ENCODE assay signal across 21 cellular contexts in genomic region chr11:17918049-17918605, GRCh38.
"Had no signal": no experiment of that assay in that cellular context is flagged by ENCODE, and none has a peak within 500 bp of the region (broad histone marks: within the 10 kb centered on the region; RNA-seq: fewer than 3 reads in every experiment).

No MANE protein-coding gene starts in this region.

- H3K9me3 ChIP-seq: gastrocnemius medialis, heart right ventricle, neutrophil, thoracic aorta, transverse colon had no signal

- ATAC-seq: esophagus mucosa; gastrocnemius medialis; heart right ventricle; left colon; left ventricle myocardium superior; sciatic nerve; stimulated activated naive B cell treated with anti-CD40 and anti-IgM and Interleukin-4, amounts not matched to agents 10 μg/mL and 1 μg/mL and 100 μg/mL, for 72 hours; stimulated activated naive CD8-positive, alpha-beta T cell treated with anti-CD3 and anti-CD28 coated beads, Interleukin-15, amount 100 ng/mL, for 72 hours had no signal

- H3K27me3 Mint-ChIP-seq: naive B cell; stimulated activated naive B cell treated with anti-CD40 and anti-IgM and Interleukin-4, amounts not matched to agents 10 μg/mL and 1 μg/mL and 100 μg/mL, for 72 hours; stimulated activated naive CD8-positive, alpha-beta T cell treated with anti-CD3 and anti-CD28 coated beads, Interleukin-15, amount 100 ng/mL, for 72 hours had no signal

- H3K4me1 Mint-ChIP-seq: stimulated activated naive CD8-positive, alpha-beta T cell treated with anti-CD3 and anti-CD28 coated beads, Interleukin-15, amount 100 ng/mL, for 72 hours had no signal

- H3K27ac ChIP-seq: gastrocnemius medialis, heart right ventricle, neutrophil, thoracic aorta, transverse colon had no signal

- H3K9me3 Mint-ChIP-seq: naive B cell; nephron; stimulated activated naive B cell treated with anti-CD40 and anti-IgM and Interleukin-4, amounts not matched to agents 10 μg/mL and 1 μg/mL and 100 μg/mL, for 72 hours; stimulated activated naive CD8-positive, alpha-beta T cell treated with anti-CD3 and anti-CD28 coated beads, Interleukin-15, amount 100 ng/mL, for 72 hours had no signal

- H3K27ac Mint-ChIP-seq: nephron; stimulated activated naive B cell treated with anti-CD40 and anti-IgM and Interleukin-4, amounts not matched to agents 10 μg/mL and 1 μg/mL and 100 μg/mL, for 72 hours; stimulated activated naive CD8-positive, alpha-beta T cell treated with anti-CD3 and anti-CD28 coated beads, Interleukin-15, amount 100 ng/mL, for 72 hours had no signal

- DNase-seq: effector CD4-positive, alpha-beta T cell; gastrocnemius medialis; heart right ventricle; hypothalamus; left colon; left ventricle myocardium superior; mesenchymal stem cell; midbrain; naive B cell; posterior cingulate gyrus; stimulated activated CD4-positive, alpha-beta T cell treated with anti-CD3 and anti-CD28 coated beads, Interleukin-2, amount 100 ng/mL, for 24 hours; stimulated activated CD4-positive, alpha-beta T cell treated with anti-CD3 and anti-CD28 coated beads, Interleukin-4, amount 100 ng/mL, for 4 hours; stimulated activated naive B cell treated with anti-CD40 and anti-IgM and Interleukin-4, amounts not matched to agents 10 μg/mL and 1 μg/mL and 100 μg/mL, for 72 hours; stimulated activated naive CD8-positive, alpha-beta T cell treated with anti-CD3 and anti-CD28 coated beads, Interleukin-15, amount 100 ng/mL, for 72 hours; transverse colon had no signal

- H3K27me3 ChIP-seq: gastrocnemius medialis, heart right ventricle, neutrophil, transverse colon had no signal

- H3K4me1 ChIP-seq: transverse colon had no signal

- H3K36me3 ChIP-seq: gastrocnemius medialis, thoracic aorta, transverse colon had no signal

- H3K4me3 Mint-ChIP-seq: naive B cell; nephron; stimulated activated naive B cell treated with anti-CD40 and anti-IgM and Interleukin-4, amounts not matched to agents 10 μg/mL and 1 μg/mL and 100 μg/mL, for 72 hours; stimulated activated naive CD8-positive, alpha-beta T cell treated with anti-CD3 and anti-CD28 coated beads, Interleukin-15, amount 100 ng/mL, for 72 hours had no signal

- H3K4me3 ChIP-seq: gastrocnemius medialis, heart right ventricle, lung, thoracic aorta, transverse colon had no signal
